ENCODE assay signal across 8 cellular contexts in genomic region chr20:50112512-50113419, GRCh38. TPM values are rescaled to one million over a fixed set of nuclear protein-coding genes. Genes with fewer than 3 reads are reported as not detected.
DNase-seq lines count a peak whose midpoint lies in the region; ATAC-seq, FAIRE-seq and TF ChIP-seq lines count a peak whose summit lies in the region.

TSS of gene UBE2V1 (minus strand) at chr20:50113150. CDS start at chr20:50113128, 22 bp downstream.

- H3K79me2 ChIP-seq in HepG2 (ENCODE audit: insufficient read depth, low read length): peaks cover 69% of the 10 kb centered on the region

- peak within 1 kb of the TSS; percentile 17 for H2AFZ ChIP-seq in HepG2 (ENCODE audit: low read length)

- TF ChIP-seq RAD21 in HepG2 (CRISPR knock-in tag; IDR thresholded peaks at IDR 0.05): peak; percentile 54; the same call in 1 of the 2 replicates

- no peaks in the 10 kb centered on the region for H3K9me3 Mint-ChIP-seq in dendritic cell treated with granulocyte-macrophage colony-stimulating factor and Interleukin-4, amounts not matched to agents 40 ng/mL and 50 ng/mL, for 4 days

- no peaks in the 10 kb centered on the region for H3K27me3 Mint-ChIP-seq in dendritic cell treated with granulocyte-macrophage colony-stimulating factor and Interleukin-4, amounts not matched to agents 40 ng/mL and 50 ng/mL, for 4 days

- H3K36me3 Mint-ChIP-seq in dendritic cell treated with granulocyte-macrophage colony-stimulating factor and Interleukin-4, amounts not matched to agents 40 ng/mL and 50 ng/mL, for 4 days (ENCODE audit: low read depth): peaks cover 26% of the 10 kb centered on the region

- in situ Hi-C loops in ACHN (cut with HindIII; ENCODE audit: low pct_ligation_motif_present, low pct_unique_long_range_greater_than_20kb, low sequenced_read_pairs) (no loop called here), GM18951 (cut with MboI; ENCODE audit: low sequenced_read_pairs, unreplicated experiment) (no loop called here), HepG2 (cut with HindIII; ENCODE audit: extremely low pct_ligation_motif_present, low pct_unique_long_range_greater_than_20kb) (loop anchor here (10.0 kb wide), 1 partner anchor 472 kb away; no protein-coding TSS in a partner anchor)

- peak; percentile 32 for ATAC-seq in HG03565 (IDR thresholded peaks at IDR 0.05; ENCODE audit: unreplicated experiment)
- ATAC-seq in HepG2: peak; percentile 82

- H3K4me1 ChIP-seq in HepG2 (ENCODE audit: insufficient read depth, low read length): peaks cover 71% of the 10 kb centered on the region

- FAIRE-seq in HepG2 (lab: Jason Lieb, UNC): no peak

- H3K27ac ChIP-seq in HepG2 (ENCODE audit: extremely low read length, insufficient read depth, low read length): peak within 1 kb of the TSS; percentile 84

- WGBS in HepG2 (ENCODE audit: low lambda C conversion rate): 1% methylated on average over 55 of the region's 70 CpGs

- CTCF ChIA-PET in HepG2 (lab: Yijun Ruan, JAX; ENCODE audit: low intra/inter-chr PET ratio, low total read pairs): interaction anchor here (1.1 kb wide), 1 partner anchor 67 kb away, joined by 4 read pairs; no protein-coding TSS in a partner anchor

- no peaks in the 10 kb centered on the region; a peak in 1 of 5 replicates for H3K27me3 ChIP-seq in HepG2 (ENCODE audit: control insufficient read depth in 1 of 2, insufficient read depth in 2 of 2, low read length in 2 of 2)

- H3K36me3 ChIP-seq in HepG2 (replicated peaks in 1 of 2; ENCODE audit: control insufficient read depth in 1 of 2, insufficient read depth in 2 of 2, low read length in 2 of 2): peaks cover 8 to 13% of the 10 kb centered on the region in 2 experiments; a peak in 4 of 5 replicates

- DNase-seq in ACHN (peak; percentile 78), NCI-H774 (lab: John Stamatoyannopoulos, UW) (peak; percentile 77), HepG2 (ENCODE audit: low spot score) (peak; percentile 84)
- DNase-seq in activated CD4-positive, alpha-beta T cell treated with anti-CD3 and anti-CD28 coated beads, Interleukin-2, amount 50 U/mL, for 4 hours: peak; percentile 84 to 87
- DNase-seq in stimulated activated CD4-positive, alpha-beta T cell treated with anti-CD3 and anti-CD28 coated beads, Interleukin-2, amount 100 ng/mL, for 48 hours: peak; percentile 82 to 84

- peaks cover 45% of the 10 kb centered on the region for H4K20me1 ChIP-seq in HepG2 (ENCODE audit: insufficient read depth, low read length)

- no peak for TF ChIP-seq EP300 in HepG2 (IDR thresholded peaks at IDR 0.05; ENCODE audit: low read depth in 2 of 2, low read length in 2 of 2)
- TF ChIP-seq EP300 in HepG2 (CRISPR knock-in tag; IDR thresholded peaks at IDR 0.05; ENCODE audit: borderline replicate concordance): no peak

- H3K4me1 Mint-ChIP-seq in dendritic cell treated with granulocyte-macrophage colony-stimulating factor and Interleukin-4, amounts not matched to agents 40 ng/mL and 50 ng/mL, for 4 days (ENCODE audit: low read depth): peaks cover 76% of the 10 kb centered on the region

- H3K27ac Mint-ChIP-seq in dendritic cell treated with granulocyte-macrophage colony-stimulating factor and Interleukin-4, amounts not matched to agents 40 ng/mL and 50 ng/mL, for 4 days: peak within 1 kb of the TSS; percentile 86

- peak; percentile 55 for TF ChIP-seq CTCF in HepG2 (CRISPR knock-in tag; IDR thresholded peaks at IDR 0.05)

- H3K9ac ChIP-seq in HepG2 (ENCODE audit: insufficient read depth, low read depth, low read length): peak within 1 kb of the TSS; percentile 92

- H3K4me3 ChIP-seq in HepG2 (replicated peaks in 1 of 3; ENCODE audit: insufficient read depth in 1 of 3, low read depth in 2 of 3, low read length in 3 of 3): peak within 1 kb of the TSS; percentile 94 to 96 (median 94)

- POLR2A ChIA-PET in HepG2 (lab: Yijun Ruan, JAX): interaction anchor here (0.6 to 5.8 kb wide), 13 partner anchors 8 to 133 kb away, joined by 3 to 91 read pairs (median 3); partner anchors contain the start of gene PEDS1

- BruUV-seq in HepG2 (replicated peaks; lab: Mats Ljungman, UMichigan): no TSS peak

- peak within 1 kb of the TSS; percentile 92 for H3K4me2 ChIP-seq in HepG2 (ENCODE audit: low read depth, low read length)

- peak; percentile 88 for TF ChIP-seq POLR2A in GM18951 (IDR thresholded peaks at IDR 0.05; ENCODE audit: extremely low read depth, insufficient read depth, insufficient read length)
- peak; percentile 85 to 89 for TF ChIP-seq POLR2A in HepG2 (IDR thresholded peaks at IDR 0.05; ENCODE audit: insufficient read depth in 1 of 2, low read depth in 2 of 2, low read length in 2 of 2)

- no peaks in the 10 kb centered on the region for H3K9me3 ChIP-seq in HepG2 (ENCODE audit: low read length)

- peak within 1 kb of the TSS; percentile 96 for H3K4me3 Mint-ChIP-seq in dendritic cell treated with granulocyte-macrophage colony-stimulating factor and Interleukin-4, amounts not matched to agents 40 ng/mL and 50 ng/mL, for 4 days

- intact Hi-C loops in dendritic cell treated with granulocyte-macrophage colony-stimulating factor and Interleukin-4, amounts not matched to agents 40 ng/mL and 50 ng/mL, for 4 days (cut with micrococcal nuclease): loop anchor here (5.0 kb wide), 1 partner anchor 40 kb away; the partner anchor contains the start of gene PEDS1
- intact Hi-C loops in HepG2 (cut with micrococcal nuclease; ENCODE audit: unreplicated experiment): loop anchor here (5.0 kb wide), 1 partner anchor 350 kb away; no protein-coding TSS in a partner anchor

TF ChIP-seq in HepG2, 621 proteins besides CTCF, POLR2A, EP300 and RAD21 (continues in another document):
- TF ChIP-seq ZNF607 (CRISPR knock-in tag; IDR thresholded peaks at IDR 0.05; ENCODE audit: borderline replicate concordance): peak; percentile 84; the same call in 1 of the 2 replicates
- TF ChIP-seq SMARCC2 (IDR thresholded peaks at IDR 0.05): no peak
- peak; percentile 32; the same call in 1 of the 2 replicates for TF ChIP-seq REPIN1 (CRISPR knock-in tag; IDR thresholded peaks at IDR 0.05; ENCODE audit: borderline replicate concordance, low read depth)
- TF ChIP-seq JDP2 (CRISPR knock-in tag; IDR thresholded peaks at IDR 0.05; ENCODE audit: borderline replicate concordance): no peak
- TF ChIP-seq ZNF7 (CRISPR knock-in tag; IDR thresholded peaks at IDR 0.05): no peak
- TF ChIP-seq ZFYVE20 (CRISPR knock-in tag; IDR thresholded peaks at IDR 0.05; ENCODE audit: borderline replicate concordance, low read depth): no peak
- TF ChIP-seq SMARCE1 (IDR thresholded peaks at IDR 0.05; ENCODE audit: borderline replicate concordance): no peak
- TF ChIP-seq TEAD2 (CRISPR knock-in tag; IDR thresholded peaks at IDR 0.05): no peak; the same call in 1 of the 2 replicates
- TF ChIP-seq NFKBIZ (CRISPR knock-in tag; IDR thresholded peaks at IDR 0.05): no peak
- TF ChIP-seq BCLAF1 (IDR thresholded peaks at IDR 0.05): no peak
- TF ChIP-seq DDIT3 (CRISPR knock-in tag; IDR thresholded peaks at IDR 0.05): no peak
- TF ChIP-seq MTF2 (CRISPR knock-in tag; IDR thresholded peaks at IDR 0.05; ENCODE audit: borderline replicate concordance): no peak; the same call in 1 of the 2 replicates

RNA-seq across cellular contexts. Expression of gene UBE2V1, which starts in this region (rescaled TPM):
- 81.3 and 85.1 TPM in 2 replicates for total RNA-seq in HepG2 (2016; rRNA removed; fragmentation: Illumina TruSeq; extraction: Trizol)
- total RNA-seq in HepG2 (2016; cell fraction: cytosol; rRNA removed; fragmentation: Illumina TruSeq; extraction: Trizol; ENCODE audit: low read depth): 39.8 and 41.0 TPM in 2 replicates
- total RNA-seq in HepG2 (2016; cell fraction: insoluble cytoplasmic fraction; rRNA removed; fragmentation: Illumina TruSeq; extraction: Trizol): 75.7 and 82.4 TPM in 2 replicates
- 77.9 and 85.1 TPM in 2 replicates for total RNA-seq in HepG2 (2016; cell fraction: membrane; rRNA removed; fragmentation: Illumina TruSeq; extraction: Trizol)
- total RNA-seq in HepG2 (2016; cell fraction: nucleus; rRNA removed; fragmentation: Illumina TruSeq; extraction: Trizol): 90.9 and 96.1 TPM in 2 replicates
- polyA plus RNA-seq in HepG2 (2011; rRNA removed): 102 and 132 TPM in 2 replicates
- 86.6 and 115 TPM in 2 replicates for polyA plus RNA-seq in HepG2 (2011; cell fraction: cytosol; rRNA removed)
- polyA plus RNA-seq in HepG2 (2011; cell fraction: nucleus; rRNA removed): 112 and 127 TPM in 2 replicates
- 131 and 175 TPM in 2 replicates for polyA plus RNA-seq in HepG2 (2012)
- 88.5 and 88.7 TPM in 2 replicates for polyA plus RNA-seq in HepG2 (2016; cell fraction: cytosol; fragmentation: Illumina TruSeq; extraction: Trizol; ENCODE audit: low read depth)
- 203 and 260 TPM in 2 replicates for polyA plus RNA-seq in HepG2 (2016; cell fraction: insoluble cytoplasmic fraction; fragmentation: Illumina TruSeq; extraction: Trizol; ENCODE audit: low read depth)
- 179 and 185 TPM in 2 replicates for polyA plus RNA-seq in HepG2 (2016; cell fraction: membrane; fragmentation: Illumina TruSeq; extraction: Trizol; ENCODE audit: low read depth)
- 152 and 171 TPM in 2 replicates for polyA plus RNA-seq in HepG2 (2016; cell fraction: nucleus; fragmentation: Illumina TruSeq; extraction: Trizol; ENCODE audit: insufficient read depth, low read depth)
- polyA minus RNA-seq in HepG2 (2011; rRNA and poly(A)+ RNA removed; ENCODE audit: low replicate concordance): 54.3 and 62.1 TPM in 2 replicates
- polyA minus RNA-seq in HepG2 (2011; cell fraction: cytosol; rRNA and poly(A)+ RNA removed): 50.5 and 51.3 TPM in 2 replicates
- polyA minus RNA-seq in HepG2 (2011; cell fraction: nucleus; rRNA and poly(A)+ RNA removed): 273 and 299 TPM in 2 replicates

Comparison
In these comparisons a context has a peak if more than half of its experiments do, and no peak if none do; other contexts are left out.
1. Peak in every context shown above with its lines: DNase-seq, ATAC-seq, H3K4me3 ChIP-seq and H3K27ac ChIP-seq.